ENCODE assay signal across 13 cellular contexts in genomic region chr2:163877316-163877715, GRCh38.
A peak's percentile ranks its signal among the peaks of the same experiment; 100 is the strongest.
DNase-seq lines count a peak whose midpoint lies in the region; TF ChIP-seq lines count a peak whose summit lies in the region.
"Had no signal": no experiment of that assay in that cellular context is flagged by ENCODE, and none has a peak within 500 bp of the region (broad histone marks: within the 10 kb centered on the region; RNA-seq: fewer than 3 reads in every experiment).

No MANE protein-coding gene starts in this region.

- intact Hi-C loops in sigmoid colon (cut with DNase I): no loop called here

- H3K27ac ChIP-seq in SJSA1 (peak overlapping the region; percentile 14; the same call in 1 of the 2 replicates), sigmoid colon (no peak overlapping the region)
- H3K27ac ChIP-seq: epithelial cell of prostate, skin epidermis had no signal

- H3K4me1 ChIP-seq in SJSA1 (replicated peaks) (peaks cover 12% of the 10 kb centered on the region), sigmoid colon (peaks cover 0 to 5% (median 2%) of the 10 kb centered on the region in 4 donors)

- H3K9me3 ChIP-seq in SJSA1 (replicated peaks) (no peaks in the 10 kb centered on the region), sigmoid colon (no peaks in the 10 kb centered on the region)

- DNase-seq in ELF-1 (ENCODE audit: low read depth, low spot score): peak; percentile 4
- peak in 1 of 2 experiments; percentile 49 for DNase-seq in SJSA1 (ENCODE audit: low read depth in 1 of 2, low spot score in 2 of 2)
- peak; percentile 64 for DNase-seq in fibroblast of the aortic adventitia (ENCODE audit: low read depth)
- peak; percentile 51 for DNase-seq in retinal pigment epithelial cell (ENCODE audit: low read depth)
- no peak for DNase-seq in stimulated activated CD4-positive, alpha-beta T cell treated with anti-CD3 and anti-CD28 coated beads, Interleukin-4, amount 100 ng/mL, for 24 hours
- DNase-seq in NCI-H1092 (lab: John Stamatoyannopoulos, UW): no peak
- DNase-seq in sigmoid colon: no peak
- DNase-seq in HUDEP-2 (lab: John Stamatoyannopoulos, UW; ENCODE audit: unreplicated experiment in 76 of 76): no peak
- DNase-seq: activated CD4-positive, alpha-beta T cell treated with anti-CD3 and anti-CD28 coated beads, Interleukin-2, amount 50 U/mL, for 4 hours; activated naive CD4-positive, alpha-beta T cell treated with anti-CD3 and anti-CD28 coated beads, Interleukin-2, amount 50 U/mL, for 16 hours; DMS79 had no signal

- TF ChIP-seq EP300 in sigmoid colon (IDR thresholded peaks at IDR 0.05): no peak

- no peaks in the 10 kb centered on the region for H3K36me3 ChIP-seq in SJSA1
- H3K36me3 ChIP-seq in sigmoid colon: no peaks in the 10 kb centered on the region

- 22 to 45% methylated on average over 3 of the region's 3 CpGs for WGBS in sigmoid colon, 2 donors

- H3K4me3 ChIP-seq in SJSA1 (no peak overlapping the region), fibroblast of the aortic adventitia (ENCODE audit: low read depth, low read length) (peak overlapping the region; percentile 6), retinal pigment epithelial cell (ENCODE audit: low read length) (peak overlapping the region; percentile 12), sigmoid colon (no peak overlapping the region)
- H3K4me3 ChIP-seq: skin epidermis had no signal

- TF ChIP-seq CTCF in fibroblast of the aortic adventitia (IDR thresholded peaks at IDR 0.05; ENCODE audit: insufficient read depth, low read length): no peak
- no peak for TF ChIP-seq CTCF in retinal pigment epithelial cell (conservative IDR thresholded peaks at IDR 0.05; ENCODE audit: low read depth, low read length)
- no peak for TF ChIP-seq CTCF in sigmoid colon (IDR thresholded peaks at IDR 0.05)

- no peak for TF ChIP-seq POLR2A in sigmoid colon (IDR thresholded peaks at IDR 0.05)

- no peaks in the 10 kb centered on the region for H3K27me3 ChIP-seq in SJSA1 (replicated peaks)
- H3K27me3 ChIP-seq in sigmoid colon: no peaks in the 10 kb centered on the region

Comparison
In these comparisons a context has a peak if more than half of its experiments do, and no peak if none do; other contexts are left out.
1. DNase-seq: peak in ELF-1 (single experiment), fibroblast of the aortic adventitia (single experiment) and retinal pigment epithelial cell (single experiment); none in stimulated activated CD4-positive, alpha-beta T cell treated with anti-CD3 and anti-CD28 coated beads, Interleukin-4, amount 100 ng/mL, for 24 hours (single experiment), NCI-H1092 (single experiment), sigmoid colon (single experiment) and HUDEP-2 (0 of 76).
2. H3K4me3 ChIP-seq: peak in fibroblast of the aortic adventitia (single experiment) and retinal pigment epithelial cell (single experiment); none in SJSA1 (single experiment) and sigmoid colon (0 of 4).